8 cellular contexts compared by ENCODE assay signal in genomic region chr2:24048662-24049484, GRCh38. TPM values are rescaled to one million over a fixed set of nuclear protein-coding genes. Genes with fewer than 3 reads are reported as not detected.
DNase-seq lines count a peak whose midpoint lies in the region; ATAC-seq and TF ChIP-seq lines count a peak whose summit lies in the region.

No MANE protein-coding gene starts in this region.

- CTCF ChIA-PET in activated CD4-positive, alpha-beta T cell treated with anti-CD3 and anti-CD28 coated beads for 36 hours (lab: Charles Lee): interaction anchor here (0.5 to 2.7 kb wide), 4 partner anchors 12 to 459 kb away, joined by 3 to 18 read pairs (median 4); partner anchors contain the start of gene TP53I3

- H3K27me3 Mint-ChIP-seq in activated CD4-positive, alpha-beta T cell treated with anti-CD3 and anti-CD28 coated beads for 36 hours: peaks cover 5% of the 10 kb centered on the region

- no peaks in the 10 kb centered on the region for H3K9me3 ChIP-seq in thymus (ENCODE audit: control insufficient read depth)

- H3K36me3 Mint-ChIP-seq in activated CD4-positive, alpha-beta T cell treated with anti-CD3 and anti-CD28 coated beads for 36 hours (ENCODE audit: low read depth): no peaks in the 10 kb centered on the region

- peak; percentile 21 for DNase-seq in activated CD4-positive, alpha-beta T cell treated with anti-CD3 and anti-CD28 coated beads for 36 hours
- DNase-seq in activated CD4-positive, alpha-beta T cell treated with anti-CD3 and anti-CD28 coated beads for 4 hours: no peak
- DNase-seq in OCI-M1 (lab: John Stamatoyannopoulos, UW) (peak; percentile 54), foreskin fibroblast (peak in 1 of 2 donors; percentile 35), occipital lobe (lab: John Stamatoyannopoulos, UW) (no peak), SW 1271 (lab: John Stamatoyannopoulos, UW) (no peak), anterior cingulate cortex (lab: John Stamatoyannopoulos, UW) (no peak)

- intact Hi-C loops in activated CD4-positive, alpha-beta T cell treated with anti-CD3 and anti-CD28 coated beads for 36 hours (cut with DNase I, micrococcal nuclease): loop anchor here in 1 of 2 experiments (5.0 kb wide), 1 partner anchor 107 kb away; the partner anchor contains the start of gene UBXN2A

- peaks cover 25% of the 10 kb centered on the region for H3K4me1 Mint-ChIP-seq in activated CD4-positive, alpha-beta T cell treated with anti-CD3 and anti-CD28 coated beads for 36 hours

- POLR2A ChIA-PET in activated CD4-positive, alpha-beta T cell treated with anti-CD3 and anti-CD28 coated beads for 36 hours (lab: Charles Lee): interaction anchor here (0.7 kb wide), 1 partner anchor 17 kb away, joined by 3 read pairs; no protein-coding TSS in a partner anchor

- H3K36me3 ChIP-seq in thymus (ENCODE audit: control insufficient read depth, insufficient read depth): no peaks in the 10 kb centered on the region

- H3K27ac ChIP-seq in thymus (ENCODE audit: low read depth): no peak overlapping the region

- TF ChIP-seq CTCF in foreskin fibroblast (IDR thresholded peaks at IDR 0.05; ENCODE audit: low read depth, low read length): no peak

- H3K4me1 ChIP-seq in thymus (ENCODE audit: control insufficient read depth, insufficient read depth, low read length): peaks cover 13% of the 10 kb centered on the region

- ATAC-seq in activated CD4-positive, alpha-beta T cell treated with anti-CD3 and anti-CD28 coated beads for 36 hours: no peak

- 25% methylated on average over 23 of the region's 23 CpGs for WGBS in thymus

- H3K4me3 ChIP-seq in foreskin fibroblast (ENCODE audit: low read depth in 1 of 2, low read length in 2 of 2): peak overlapping the region; percentile 63 to 65
- H3K4me3 ChIP-seq in thymus (ENCODE audit: low read length): peak overlapping the region; percentile 70

- no peaks in the 10 kb centered on the region for H3K9me3 Mint-ChIP-seq in activated CD4-positive, alpha-beta T cell treated with anti-CD3 and anti-CD28 coated beads for 36 hours (ENCODE audit: low read depth)

- no peak overlapping the region for H3K4me3 Mint-ChIP-seq in activated CD4-positive, alpha-beta T cell treated with anti-CD3 and anti-CD28 coated beads for 36 hours

- H3K27me3 ChIP-seq in thymus (ENCODE audit: control insufficient read depth, insufficient read depth): peaks cover 12% of the 10 kb centered on the region

- no peak overlapping the region for H3K27ac Mint-ChIP-seq in activated CD4-positive, alpha-beta T cell treated with anti-CD3 and anti-CD28 coated beads for 36 hours

RNA-seq across cellular contexts. Expression of gene FKBP1B, which starts 0.7 kb away (rescaled TPM):
- total RNA-seq in activated CD4-positive, alpha-beta T cell treated with anti-CD3 and anti-CD28 coated beads for 36 hours: 1 to 10 TPM; 1.4 to 1.7 TPM
- polyA plus RNA-seq in thymus: 9.3 TPM
- 60.0 TPM for total RNA-seq in occipital lobe

RNA-seq across cellular contexts. Expression of gene WDCP, which starts 1.7 kb away (rescaled TPM):
- 10 to 100 TPM; 13.2 to 21.5 TPM for total RNA-seq in activated CD4-positive, alpha-beta T cell treated with anti-CD3 and anti-CD28 coated beads for 36 hours
- 4.7 TPM for polyA plus RNA-seq in thymus
- total RNA-seq in occipital lobe: 23.7 TPM

RNA-seq across cellular contexts. Expression of gene SF3B6, which starts 27.3 kb away (rescaled TPM):
- 100 to 1,000 TPM; 128 to 143 TPM for total RNA-seq in activated CD4-positive, alpha-beta T cell treated with anti-CD3 and anti-CD28 coated beads for 36 hours
- 163 TPM for polyA plus RNA-seq in thymus
- total RNA-seq in occipital lobe: 124 TPM

RNA-seq across cellular contexts. Expression of gene TP53I3, which starts 35.8 kb away (rescaled TPM):
- 1 to 10 TPM; 1.0 to 1.2 TPM for total RNA-seq in activated CD4-positive, alpha-beta T cell treated with anti-CD3 and anti-CD28 coated beads for 36 hours
- 31.3 TPM for polyA plus RNA-seq in thymus
- total RNA-seq in occipital lobe: 11.9 TPM

RNA-seq across cellular contexts. Expression of gene MFSD2B, which starts 39.0 kb away (rescaled TPM):
- not detected for total RNA-seq in activated CD4-positive, alpha-beta T cell treated with anti-CD3 and anti-CD28 coated beads for 36 hours
- 0.21 TPM for polyA plus RNA-seq in thymus
- not detected for total RNA-seq in occipital lobe

Comparison
In these comparisons a context has a peak if more than half of its experiments do, and no peak if none do; other contexts are left out.
1. DNase-seq: peak in activated CD4-positive, alpha-beta T cell treated with anti-CD3 and anti-CD28 coated beads for 36 hours (single experiment) and OCI-M1 (single experiment); none in activated CD4-positive, alpha-beta T cell treated with anti-CD3 and anti-CD28 coated beads for 4 hours (0 of 2), occipital lobe (single experiment), SW 1271 (0 of 2) and anterior cingulate cortex (0 of 58).
2. RNA of gene FKBP1B, which starts 0.7 kb away (total RNA-seq): 60.0 TPM in occipital lobe (single experiment); 1.4 to 1.7 TPM in activated CD4-positive, alpha-beta T cell treated with anti-CD3 and anti-CD28 coated beads for 36 hours; every median in the first group is over 10 times any median in the second.